In the genomic region with DNA sequence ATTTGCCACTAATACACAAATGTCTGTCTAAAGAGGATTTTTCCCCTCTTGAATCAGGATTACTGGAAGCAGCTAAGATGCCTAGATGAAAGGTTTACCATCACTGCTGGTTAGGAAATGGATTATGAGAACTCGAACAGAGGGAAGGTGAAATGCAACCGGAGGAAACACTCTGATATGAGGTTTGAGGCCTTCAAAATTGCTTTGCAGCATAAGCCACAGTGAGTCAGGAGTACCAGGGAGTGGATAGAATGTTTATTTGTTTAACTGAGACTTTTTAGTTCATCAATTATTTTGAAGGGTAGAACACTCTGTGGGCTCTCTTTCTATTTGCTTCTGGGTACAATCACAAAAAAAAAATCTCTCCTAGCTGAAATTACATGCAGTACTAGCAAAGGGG, we compare ENCODE assay signal across 28 cellular contexts. TPM values are rescaled to one million over a fixed set of nuclear protein-coding genes. Genes with fewer than 3 reads are reported as not detected.
DNase-seq lines count a peak whose midpoint lies in the region; ATAC-seq and TF ChIP-seq lines count a peak whose summit lies in the region.
"Had no signal": no experiment of that assay in that cellular context is flagged by ENCODE, and none has a peak within 500 bp of the region (broad histone marks: within the 10 kb centered on the region; RNA-seq: fewer than 3 reads in every experiment).

No MANE protein-coding gene starts in this region.

- no peak overlapping the region for H2AK9ac ChIP-seq in IMR-90 (replicated peaks; ENCODE audit: low read depth, low read length, poor library complexity)

- no peak overlapping the region for H3K56ac ChIP-seq in IMR-90 (ENCODE audit: extremely low read depth, insufficient read depth, low read length)

- TF ChIP-seq RAD21 in IMR-90 (IDR thresholded peaks at IDR 0.05; ENCODE audit: low read length) = no peak

- H3K18ac ChIP-seq in IMR-90 (ENCODE audit: low read depth, low read length) (peak overlapping the region; percentile 7; the same call in 1 of the 2 replicates), mesenchymal stem cell (ENCODE audit: low read depth in 1 of 2, low read length in 2 of 2) (no peak overlapping the region)

- H3K27me3 Mint-ChIP-seq in activated T-helper 2 cell treated with anti-CD3 and anti-CD28 coated beads, Interferon-gamma antibody, Interleukin-2, Interleukin-4, amounts not matched to agents 10 μg/mL and 5 μg/mL and 100 μg/mL, durations not matched to agents 14 hours and 24 hours and 36 hours (ENCODE audit: low read depth) = no peaks in the 10 kb centered on the region
- H3K27me3 Mint-ChIP-seq: activated CD4-positive, alpha-beta T cell treated with anti-CD3 and anti-CD28 coated beads, Interleukin-2, amount 10 ng/mL, durations not matched to agents 7 days and 5 days; activated naive CD8-positive, alpha-beta T cell; IgD-negative memory B cell; natural killer cell treated with Interleukin-12 subunit alpha and Interleukin-12 subunit beta and Interleukin-15 and Interleukin-18, amount 100 ng/mL, for 72 hours had no signal

- H2AK5ac ChIP-seq in IMR-90 (ENCODE audit: low read depth, low read length) (no peak overlapping the region), mesenchymal stem cell (ENCODE audit: low read length, severe bottlenecking) (no peak overlapping the region)

- H3K27ac Mint-ChIP-seq in activated T-helper 2 cell treated with anti-CD3 and anti-CD28 coated beads, Interferon-gamma antibody, Interleukin-2, Interleukin-4, amounts not matched to agents 10 μg/mL and 5 μg/mL and 100 μg/mL, durations not matched to agents 14 hours and 24 hours and 36 hours = no peak overlapping the region
- H3K27ac Mint-ChIP-seq: activated CD4-positive, alpha-beta T cell treated with anti-CD3 and anti-CD28 coated beads, Interleukin-2, amount 10 ng/mL, durations not matched to agents 7 days and 5 days; activated naive CD8-positive, alpha-beta T cell; endodermal cell; IgD-negative memory B cell; natural killer cell treated with Interleukin-12 subunit alpha and Interleukin-12 subunit beta and Interleukin-15 and Interleukin-18, amount 100 ng/mL, for 72 hours had no signal

- intact Hi-C loops in IMR-90 (cut with micrococcal nuclease) = loop anchor here (10.0 kb wide), 1 partner anchor 291 kb away; a partner anchor contains a TSS
- intact Hi-C loops in activated T-helper 2 cell treated with anti-CD3 and anti-CD28 coated beads, Interferon-gamma antibody, Interleukin-2, Interleukin-4, amounts not matched to agents 10 μg/mL and 5 μg/mL and 100 μg/mL, durations not matched to agents 14 hours and 24 hours and 36 hours (cut with micrococcal nuclease) = no loop called here

- no peak overlapping the region for H4K8ac ChIP-seq in IMR-90 (ENCODE audit: low read depth in 2 of 2, low read length in 2 of 2)
- no peak overlapping the region for H4K8ac ChIP-seq in mesenchymal stem cell (ENCODE audit: low read length)

- H3K4me1 ChIP-seq in IMR-90 (ENCODE audit: control insufficient read depth, insufficient read depth, low read length) (no peaks in the 10 kb centered on the region; the same call in 1 of the 2 replicates), mesenchymal stem cell (ENCODE audit: control insufficient read depth, insufficient read depth, low read depth, low read length) (no peaks in the 10 kb centered on the region)
- H3K4me1 ChIP-seq: right lobe of liver had no signal

- no peaks in the 10 kb centered on the region for H3K9me3 ChIP-seq in IMR-90 (ENCODE audit: control insufficient read depth, insufficient read depth, low read length)
- no peaks in the 10 kb centered on the region for H3K9me3 ChIP-seq in mesenchymal stem cell (ENCODE audit: control insufficient read depth, low read length)
- H3K9me3 ChIP-seq: right lobe of liver had no signal

- H4K20me1 ChIP-seq in IMR-90 (ENCODE audit: insufficient read depth, low read length) = no peaks in the 10 kb centered on the region

- H3K27me3 ChIP-seq in BJ (ENCODE audit: control insufficient read depth, insufficient read depth, low read length) (no peaks in the 10 kb centered on the region), IMR-90 (ENCODE audit: control insufficient read depth, insufficient read depth, low read length) (no peaks in the 10 kb centered on the region), mesenchymal stem cell (ENCODE audit: control insufficient read depth in 1 of 2, insufficient read depth in 1 of 2, low read length in 2 of 2) (no peaks in the 10 kb centered on the region)
- H3K27me3 ChIP-seq: right lobe of liver had no signal

- H3K4me3 ChIP-seq in BJ (ENCODE audit: low read depth, low read length) = no peak overlapping the region
- no peak overlapping the region for H3K4me3 ChIP-seq in IMR-90 (ENCODE audit: insufficient read depth, low read depth, low read length)
- H3K4me3 ChIP-seq in cardiac fibroblast (replicated peaks in 1 of 2; ENCODE audit: low read depth in 2 of 2, low read length in 2 of 2) = no peak overlapping the region
- H3K4me3 ChIP-seq in mesenchymal stem cell (ENCODE audit: insufficient read depth in 1 of 2, low read depth in 1 of 2, low read length in 2 of 2) = no peak overlapping the region
- H3K4me3 ChIP-seq: coronary artery, right lobe of liver had no signal

- H3K4ac ChIP-seq in IMR-90 (ENCODE audit: low read depth, low read length) (peak overlapping the region; percentile 17; the same call in 1 of the 2 replicates), mesenchymal stem cell (ENCODE audit: low read depth in 1 of 2, low read length in 2 of 2) (no peak overlapping the region)

- no peak overlapping the region for H3K27ac ChIP-seq in IMR-90 (ENCODE audit: insufficient read depth, low read length)
- no peak overlapping the region for H3K27ac ChIP-seq in mesenchymal stem cell (ENCODE audit: low read length, poor library complexity, severe bottlenecking)
- H3K27ac ChIP-seq: coronary artery, right lobe of liver, RWPE1, VCaP had no signal

- CTCF ChIA-PET in BJ (lab: Yijun Ruan, JAX) = interaction anchor here (1.0 kb wide), 1 partner anchor 32 kb away, joined by 3 read pairs; no protein-coding TSS in a partner anchor
- CTCF ChIA-PET in IMR-90 (lab: Yijun Ruan, JAX) = no interaction called here

- H2BK20ac ChIP-seq in IMR-90 (ENCODE audit: low read depth, low read length) = no peak overlapping the region

- H4K91ac ChIP-seq in IMR-90 (ENCODE audit: insufficient read depth, low read depth, low read length) = no peak overlapping the region
- no peak overlapping the region for H4K91ac ChIP-seq in mesenchymal stem cell (ENCODE audit: low read length)

- no peak overlapping the region for H2BK15ac ChIP-seq in IMR-90 (ENCODE audit: low read depth, low read length)
- H2BK15ac ChIP-seq in mesenchymal stem cell (ENCODE audit: low read depth, poor library complexity, severe bottlenecking) = no peak overlapping the region

- no peak overlapping the region for H4K5ac ChIP-seq in IMR-90 (ENCODE audit: low read depth, low read length)

- no peaks in the 10 kb centered on the region for H3K79me1 ChIP-seq in IMR-90 (ENCODE audit: low read depth in 1 of 2, low read length in 2 of 2)
- no peaks in the 10 kb centered on the region for H3K79me1 ChIP-seq in mesenchymal stem cell (replicated peaks; ENCODE audit: low read length, poor library complexity, severe bottlenecking)

- H3K4me3 Mint-ChIP-seq in activated T-helper 2 cell treated with anti-CD3 and anti-CD28 coated beads, Interferon-gamma antibody, Interleukin-2, Interleukin-4, amounts not matched to agents 10 μg/mL and 5 μg/mL and 100 μg/mL, durations not matched to agents 14 hours and 24 hours and 36 hours (ENCODE audit: low read depth) = no peak overlapping the region
- H3K4me3 Mint-ChIP-seq: activated CD4-positive, alpha-beta T cell treated with anti-CD3 and anti-CD28 coated beads, Interleukin-2, amount 10 ng/mL, durations not matched to agents 7 days and 5 days; activated naive CD8-positive, alpha-beta T cell; endodermal cell; IgD-negative memory B cell; natural killer cell treated with Interleukin-12 subunit alpha and Interleukin-12 subunit beta and Interleukin-15 and Interleukin-18, amount 100 ng/mL, for 72 hours had no signal

- H3K4me1 Mint-ChIP-seq in activated T-helper 2 cell treated with anti-CD3 and anti-CD28 coated beads, Interferon-gamma antibody, Interleukin-2, Interleukin-4, amounts not matched to agents 10 μg/mL and 5 μg/mL and 100 μg/mL, durations not matched to agents 14 hours and 24 hours and 36 hours (ENCODE audit: low read depth) = no peaks in the 10 kb centered on the region
- H3K4me1 Mint-ChIP-seq: activated CD4-positive, alpha-beta T cell treated with anti-CD3 and anti-CD28 coated beads, Interleukin-2, amount 10 ng/mL, durations not matched to agents 7 days and 5 days had no signal

- H3K9me3 Mint-ChIP-seq in activated T-helper 2 cell treated with anti-CD3 and anti-CD28 coated beads, Interferon-gamma antibody, Interleukin-2, Interleukin-4, amounts not matched to agents 10 μg/mL and 5 μg/mL and 100 μg/mL, durations not matched to agents 14 hours and 24 hours and 36 hours = no peaks in the 10 kb centered on the region
- H3K9me3 Mint-ChIP-seq: activated CD4-positive, alpha-beta T cell treated with anti-CD3 and anti-CD28 coated beads, Interleukin-2, amount 10 ng/mL, durations not matched to agents 7 days and 5 days; endodermal cell; IgD-negative memory B cell; natural killer cell treated with Interleukin-12 subunit alpha and Interleukin-12 subunit beta and Interleukin-15 and Interleukin-18, amount 100 ng/mL, for 72 hours had no signal

- H3K36me3 ChIP-seq in BJ (ENCODE audit: control insufficient read depth, insufficient read depth, low read length) (no peaks in the 10 kb centered on the region; the same call in 1 of the 2 replicates), IMR-90 (ENCODE audit: control insufficient read depth, insufficient read depth, low read length) (peaks cover 3% of the 10 kb centered on the region; the same call in 1 of the 2 replicates), mesenchymal stem cell (ENCODE audit: control insufficient read depth in 1 of 2, insufficient read depth in 2 of 2, low read depth in 1 of 2, low read length in 2 of 2) (peaks cover 3 to 43% of the 10 kb centered on the region in 2 experiments)

- H3K14ac ChIP-seq in IMR-90 (replicated peaks; ENCODE audit: low read depth, low read length) (no peak overlapping the region), mesenchymal stem cell (ENCODE audit: low read length in 2 of 2) (no peak overlapping the region)

- H2BK5ac ChIP-seq in IMR-90 (ENCODE audit: low read depth, low read length, poor library complexity, severe bottlenecking) (peak overlapping the region; percentile 28), mesenchymal stem cell (ENCODE audit: low read depth, low read length, poor library complexity, severe bottlenecking) (no peak overlapping the region)

- peak overlapping the region; percentile 50; the same call in 1 of the 2 replicates for H3K4me2 ChIP-seq in IMR-90 (ENCODE audit: low read depth, low read length)
- H3K4me2 ChIP-seq in mesenchymal stem cell (ENCODE audit: low read length, poor library complexity, severe bottlenecking) = no peak overlapping the region

- no TSS peak for BruUV-seq in IMR-90 (replicated peaks; lab: Mats Ljungman, UMichigan)

- H3K23ac ChIP-seq in IMR-90 (ENCODE audit: low read depth, low read length) (no peak overlapping the region), mesenchymal stem cell (ENCODE audit: low read length in 2 of 2) (no peak overlapping the region)

- peak overlapping the region; percentile 42; the same call in 1 of the 2 replicates for H3K9ac ChIP-seq in IMR-90 (ENCODE audit: low read depth, low read length)
- H3K9ac ChIP-seq in mesenchymal stem cell (ENCODE audit: low read length) = peak overlapping the region; percentile 6

- no peak overlapping the region for H2AFZ ChIP-seq in IMR-90 (replicated peaks; ENCODE audit: low read length, poor library complexity)
- H2AFZ ChIP-seq in mesenchymal stem cell (ENCODE audit: low read depth, low read length) = no peak overlapping the region

- dilution Hi-C loops in IMR-90 (cut with HindIII; ENCODE audit: low sequenced_read_pairs, unreplicated experiment) = no loop called here

- WGBS in IMR-90 (ENCODE audit: extremely low coverage in 2 of 2, insufficient read length in 1 of 2), 2 experiments = 20% methylated on average over 1 of the region's 2 CpGs; no CpG with 5 or more reads in 1 of the 2 experiments
- WGBS in mesenchymal stem cell = 41% methylated on average over 2 of the region's 2 CpGs

- in situ Hi-C loops in IMR-90 (cut with MboI; ENCODE audit: low sequenced_read_pairs) = no loop called here

- POLR2A ChIA-PET in BJ (lab: Charles Lee) = no interaction called here
- POLR2A ChIA-PET in IMR-90 (lab: Charles Lee; ENCODE audit: unreplicated experiment) = no interaction called here

- no peak for TF ChIP-seq POLR2A in IMR-90 (IDR thresholded peaks at IDR 0.05; ENCODE audit: low read depth, low read length)

- TF ChIP-seq CTCF in BJ (IDR thresholded peaks at IDR 0.05; ENCODE audit: insufficient read depth, low read depth, low read length) (no peak), IMR-90 (conservative IDR thresholded peaks at IDR 0.05; ENCODE audit: low read depth, low read length) (no peak), cardiac fibroblast (IDR thresholded peaks at IDR 0.05; ENCODE audit: low read depth, low read length) (no peak)

- no peaks in the 10 kb centered on the region for H3K9me1 ChIP-seq in IMR-90 (ENCODE audit: insufficient read depth, low read length)

- H2BK12ac ChIP-seq in mesenchymal stem cell (ENCODE audit: low read length in 2 of 2) = no peak overlapping the region

- ATAC-seq in IMR-90 (ENCODE audit: low read depth) (peak; percentile 72; the same call in 1 of the 2 replicates), GM18520 (IDR thresholded peaks at IDR 0.05; ENCODE audit: unreplicated experiment) (no peak)
- ATAC-seq: left ventricle myocardium superior; natural killer cell treated with Interleukin-12 subunit alpha and Interleukin-12 subunit beta and Interleukin-15 and Interleukin-18, amount 100 ng/mL, for 72 hours; right lobe of liver; SK-N-SH treated with all-trans-retinoic acid at 6 μM for 48 hours had no signal

- DNase-seq in BJ (ENCODE audit: low read depth) (peak; percentile 11), IMR-90 (peak; percentile 77), cardiac fibroblast (ENCODE audit: low read depth in 2 of 2) (peak; percentile 1 to 2), mesenchymal stem cell (peak; percentile 35), glomerular visceral epithelial cell (ENCODE audit: extremely low spot score) (no peak)
- no peak for DNase-seq in stimulated activated CD4-positive, alpha-beta T cell treated with anti-CD3 and anti-CD28 coated beads, Interleukin-1b, Interleukin-23, amount 100 ng/mL, for 48 hours
- no peak for DNase-seq in activated T-helper 2 cell treated with anti-CD3 and anti-CD28 coated beads, Interferon-gamma antibody, Interleukin-2, Interleukin-4, amounts not matched to agents 10 μg/mL and 5 μg/mL and 100 μg/mL, durations not matched to agents 14 hours and 24 hours and 36 hours (ENCODE audit: low spot score)
- DNase-seq: ACHN; activated CD4-positive, alpha-beta T cell treated with anti-CD3 and anti-CD28 coated beads, Interleukin-2, amount 10 ng/mL, durations not matched to agents 7 days and 5 days; endodermal cell; GF-D8; hippocampal formation; left ventricle myocardium superior; midbrain; NCI-H146; NCI-H2171; NCI-H524 treated with DMSO at 0.1 percent for 48 hours; right lobe of liver had no signal

- no peak overlapping the region for H2BK120ac ChIP-seq in IMR-90 (ENCODE audit: low read depth, low read length)
- H2BK120ac ChIP-seq in mesenchymal stem cell (ENCODE audit: low read depth, low read length) = no peak overlapping the region

- peaks cover 27% of the 10 kb centered on the region for H3K36me3 Mint-ChIP-seq in activated T-helper 2 cell treated with anti-CD3 and anti-CD28 coated beads, Interferon-gamma antibody, Interleukin-2, Interleukin-4, amounts not matched to agents 10 μg/mL and 5 μg/mL and 100 μg/mL, durations not matched to agents 14 hours and 24 hours and 36 hours (ENCODE audit: low read depth)

RNA-seq across cellular contexts. Expression of a gene that starts 18.1 kb away (rescaled TPM):
- 2.2 and 3.2 TPM in 2 replicates for polyA plus RNA-seq in BJ (2011; rRNA removed)
- polyA minus RNA-seq in BJ (2011; rRNA and poly(A)+ RNA removed) = 1.4 and 2.5 TPM in 2 replicates
- total RNA-seq in IMR-90 (2012; rRNA removed) = 0.54 and 0.83 TPM in 2 replicates
- polyA plus RNA-seq in IMR-90 (2012; rRNA removed) = 2.6 and 2.7 TPM in 2 replicates
- polyA plus RNA-seq in IMR-90 (2012; cell fraction: cytosol; rRNA removed) = 1.1 and 1.3 TPM in 2 replicates
- 0.83 and 3.4 TPM in 2 replicates for polyA plus RNA-seq in IMR-90 (2012; cell fraction: nucleus; rRNA removed; ENCODE audit: low replicate concordance)
- 10.1 TPM for polyA plus RNA-seq in mesenchymal stem cell (2013, experiment 1 of 2)
- 10.0 TPM for polyA plus RNA-seq in mesenchymal stem cell (2013, experiment 2 of 2)
- 7.4 and 8.6 TPM in 2 replicates for total RNA-seq in activated T-helper 2 cell treated with anti-CD3 and anti-CD28 coated beads, Interferon-gamma antibody, Interleukin-2, Interleukin-4, amounts not matched to agents 10 μg/mL and 5 μg/mL and 100 μg/mL, durations not matched to agents 14 hours and 24 hours and 36 hours

RNA-seq across cellular contexts. Expression of a gene that starts 45.7 kb away (rescaled TPM):
- polyA plus RNA-seq in BJ (2011; rRNA removed) (not detected in 2 replicates), IMR-90 (2012; rRNA removed) (not detected in 2 replicates)
- not detected in 2 replicates for polyA minus RNA-seq in BJ (2011; rRNA and poly(A)+ RNA removed)
- total RNA-seq in IMR-90 (2012; rRNA removed) = not detected in 2 replicates
- polyA plus RNA-seq in IMR-90 (2012; cell fraction: cytosol; rRNA removed) = 0.03 TPM in 1 of 2 replicates, not detected in the other
- polyA plus RNA-seq in IMR-90 (2012; cell fraction: nucleus; rRNA removed; ENCODE audit: low replicate concordance) = not detected in 2 replicates
- not detected for polyA plus RNA-seq in mesenchymal stem cell (2013, experiment 1 of 2)
- not detected for polyA plus RNA-seq in mesenchymal stem cell (2013, experiment 2 of 2)
- total RNA-seq in activated T-helper 2 cell treated with anti-CD3 and anti-CD28 coated beads, Interferon-gamma antibody, Interleukin-2, Interleukin-4, amounts not matched to agents 10 μg/mL and 5 μg/mL and 100 μg/mL, durations not matched to agents 14 hours and 24 hours and 36 hours = not detected in 2 replicates
- total RNA-seq: activated CD4-positive, alpha-beta T cell treated with anti-CD3 and anti-CD28 coated beads, Interleukin-2, amount 10 ng/mL, durations not matched to agents 7 days and 5 days; left ventricle myocardium superior; natural killer cell treated with Interleukin-12 subunit alpha and Interleukin-12 subunit beta and Interleukin-15 and Interleukin-18, amount 100 ng/mL, for 72 hours; right lobe of liver; T-helper 2 cell treated with Interferon-gamma antibody and Interleukin-4, amounts not matched to agents 100 ng/mL and 5 ng/mL, for 36 hours; urinary bladder had no signal
- polyA plus RNA-seq: IgD-negative memory B cell, urinary bladder had no signal

Comparison
In these comparisons a context has a peak if more than half of its experiments do, and no peak if none do; other contexts are left out.
1. DNase-seq: peak in BJ (single experiment), IMR-90 (single experiment), cardiac fibroblast (2 of 2) and mesenchymal stem cell (single experiment); none in glomerular visceral epithelial cell (single experiment), stimulated activated CD4-positive, alpha-beta T cell treated with anti-CD3 and anti-CD28 coated beads, Interleukin-1b, Interleukin-23, amount 100 ng/mL, for 48 hours (single experiment) and activated T-helper 2 cell treated with anti-CD3 and anti-CD28 coated beads, Interferon-gamma antibody, Interleukin-2, Interleukin-4, amounts not matched to agents 10 μg/mL and 5 μg/mL and 100 μg/mL, durations not matched to agents 14 hours and 24 hours and 36 hours (single experiment).